20 cellular contexts compared by ENCODE assay signal in genomic region chr4:32031026-32031425, GRCh38.
DNase-seq lines count a peak whose midpoint lies in the region; ATAC-seq and TF ChIP-seq lines count a peak whose summit lies in the region.
"Had no signal": no experiment of that assay in that cellular context is flagged by ENCODE, and none has a peak within 500 bp of the region (broad histone marks: within the 10 kb centered on the region; RNA-seq: fewer than 3 reads in every experiment).

No MANE protein-coding gene starts in this region.

- no peaks in the 10 kb centered on the region for H3K36me3 ChIP-seq in PC-3 (ENCODE audit: low read depth, low read length)
- H3K36me3 ChIP-seq: BLaER1 had no signal

- CTCF ChIA-PET in PC-3 (lab: Charles Lee), result no interaction called here

- no peaks in the 10 kb centered on the region for H3K27me3 ChIP-seq in PC-3 (ENCODE audit: low read length)
- H3K27me3 ChIP-seq: BLaER1 had no signal

- H3K36me3 Mint-ChIP-seq in stimulated activated effector memory CD8-positive, alpha-beta T cell treated with anti-CD3 and anti-CD28 coated beads, Interleukin-12 subunit alpha, Interleukin-12 subunit beta, amount 100 ng/mL, for 72 hours, result no peaks in the 10 kb centered on the region
- H3K36me3 Mint-ChIP-seq: CD4-positive, CD25-positive, alpha-beta regulatory T cell; CD8-positive, alpha-beta T cell had no signal

- H3K4me3 Mint-ChIP-seq in stimulated activated effector memory CD8-positive, alpha-beta T cell treated with anti-CD3 and anti-CD28 coated beads, Interleukin-12 subunit alpha, Interleukin-12 subunit beta, amount 100 ng/mL, for 72 hours, result no peak overlapping the region
- H3K4me3 Mint-ChIP-seq: B cell; CD4-positive, CD25-positive, alpha-beta regulatory T cell; CD8-positive, alpha-beta T cell; GM23338; H9 had no signal

- peak; percentile 31; the same call in 1 of the 2 replicates for ATAC-seq in PC-3
- ATAC-seq in GM18909 (IDR thresholded peaks at IDR 0.05; ENCODE audit: poor library complexity, unreplicated experiment), result no peak
- no peak for ATAC-seq in stimulated activated effector memory CD8-positive, alpha-beta T cell treated with anti-CD3 and anti-CD28 coated beads, Interleukin-12 subunit alpha, Interleukin-12 subunit beta, amount 100 ng/mL, for 72 hours
- ATAC-seq: CD8-positive, alpha-beta T cell; GM12878; GM23338; HCT116 had no signal

- H3K4me1 ChIP-seq in PC-3 (ENCODE audit: insufficient read depth, low read length), result 0 out of 2 replicates have a peak, but pooled peaks cover 4% of the 10 kb centered on the region
- H3K4me1 ChIP-seq: BLaER1 had no signal

- H3K4me3 ChIP-seq in PC-3 (ENCODE audit: low read length), result no peak overlapping the region
- H3K4me3 ChIP-seq: BLaER1, GM12878, GM23338 had no signal

- H3K79me2 ChIP-seq in PC-3 (ENCODE audit: low read length), result no peaks in the 10 kb centered on the region

- no peak overlapping the region for H2AFZ ChIP-seq in PC-3 (ENCODE audit: low read length)
- H2AFZ ChIP-seq: GM23338 had no signal

- H3K9me2 ChIP-seq in PC-3 (replicated peaks; ENCODE audit: low read length), result no peaks in the 10 kb centered on the region

- peaks cover 15% of the 10 kb centered on the region for H3K9me3 Mint-ChIP-seq in stimulated activated effector memory CD8-positive, alpha-beta T cell treated with anti-CD3 and anti-CD28 coated beads, Interleukin-12 subunit alpha, Interleukin-12 subunit beta, amount 100 ng/mL, for 72 hours
- H3K9me3 Mint-ChIP-seq: GM23338, H9 had no signal

- intact Hi-C loops in PC-3 (cut with micrococcal nuclease), result no loop called here

- H3K4me2 ChIP-seq in PC-3 (ENCODE audit: low read length), result no peak overlapping the region
- H3K4me2 ChIP-seq: BLaER1, GM23338 had no signal

- H4K20me1 ChIP-seq in PC-3 (ENCODE audit: low read length), result no peaks in the 10 kb centered on the region
- H4K20me1 ChIP-seq: BLaER1 had no signal

- H3K4me1 Mint-ChIP-seq in stimulated activated effector memory CD8-positive, alpha-beta T cell treated with anti-CD3 and anti-CD28 coated beads, Interleukin-12 subunit alpha, Interleukin-12 subunit beta, amount 100 ng/mL, for 72 hours, result no peaks in the 10 kb centered on the region
- H3K4me1 Mint-ChIP-seq: B cell; CD4-positive, CD25-positive, alpha-beta regulatory T cell; GM23338 had no signal

- DNase-seq in Caki2 (ENCODE audit: low read depth) (peak; percentile 50), PC-3 (peak; percentile 22), kidney tubule cell (ENCODE audit: low spot score) (peak; percentile 38), NCI-H524 (lab: John Stamatoyannopoulos, UW) (no peak)
- DNase-seq in stimulated activated effector memory CD8-positive, alpha-beta T cell treated with anti-CD3 and anti-CD28 coated beads, Interleukin-12 subunit alpha, Interleukin-12 subunit beta, amount 100 ng/mL, for 72 hours (ENCODE audit: low spot score in 2 of 2), result no peak
- DNase-seq: Caco-2; CD4-positive, CD25-positive, alpha-beta regulatory T cell; CD8-positive, alpha-beta T cell; DMS 273 treated with DMSO at 0.1 percent for 48 hours; DMS79; EL; GDM1; H9 had no signal

- H3K27ac Mint-ChIP-seq in stimulated activated effector memory CD8-positive, alpha-beta T cell treated with anti-CD3 and anti-CD28 coated beads, Interleukin-12 subunit alpha, Interleukin-12 subunit beta, amount 100 ng/mL, for 72 hours, result no peak overlapping the region
- H3K27ac Mint-ChIP-seq: B cell; CD4-positive, CD25-positive, alpha-beta regulatory T cell; CD8-positive, alpha-beta T cell; GM23338; H9 had no signal

- H3K9ac ChIP-seq in PC-3 (ENCODE audit: low read length), result no peak overlapping the region
- H3K9ac ChIP-seq: BLaER1 had no signal

- no peak overlapping the region for H3K27ac ChIP-seq in PC-3 (ENCODE audit: low read length)
- H3K27ac ChIP-seq: BLaER1, C4-2B had no signal

- no peaks in the 10 kb centered on the region for H3F3A ChIP-seq in PC-3 (ENCODE audit: low read length, unreplicated experiment)

- POLR2A ChIA-PET in PC-3 (lab: Charles Lee; ENCODE audit: unreplicated experiment), result no interaction called here

- TF ChIP-seq CTCF in PC-3 (conservative IDR thresholded peaks at IDR 0.05; ENCODE audit: low read depth, low read length), result no peak

- no peaks in the 10 kb centered on the region for H3K9me3 ChIP-seq in PC-3 (ENCODE audit: low read length)
- H3K9me3 ChIP-seq: BLaER1, Caco-2 had no signal

- in situ Hi-C loops in Caki2 (cut with HindIII; ENCODE audit: low pct_unique_long_range_greater_than_20kb, low sequenced_read_pairs), result no loop called here

- no TSS peak for BruUV-seq in PC-3 (replicated peaks; lab: Mats Ljungman, UMichigan)

Comparison
In these comparisons a context has a peak if more than half of its experiments do, and no peak if none do; other contexts are left out.
1. DNase-seq: peak in Caki2 (single experiment), PC-3 (single experiment) and kidney tubule cell (single experiment); none in NCI-H524 (0 of 2) and stimulated activated effector memory CD8-positive, alpha-beta T cell treated with anti-CD3 and anti-CD28 coated beads, Interleukin-12 subunit alpha, Interleukin-12 subunit beta, amount 100 ng/mL, for 72 hours (0 of 2).